24 cellular contexts compared by ENCODE assay signal in genomic region chr1:9038338-9038650, GRCh38. TPM values are rescaled to one million over a fixed set of nuclear protein-coding genes. Genes with fewer than 3 reads are reported as not detected.
A peak's percentile ranks its signal among the peaks of the same experiment; 100 is the strongest.
DNase-seq lines count a peak whose midpoint lies in the region; ATAC-seq, FAIRE-seq and TF ChIP-seq lines count a peak whose summit lies in the region.
"Had no signal": no experiment of that assay in that cellular context is flagged by ENCODE, and none has a peak within 500 bp of the region (broad histone marks: within the 10 kb centered on the region; RNA-seq: fewer than 3 reads in every experiment).

No MANE protein-coding gene starts in this region.

- no peak for TF ChIP-seq EP300 in K562 (IDR thresholded peaks at IDR 0.05; ENCODE audit: low read length)

- H2BK20ac ChIP-seq in IMR-90 (ENCODE audit: low read depth, low read length), result no peak overlapping the region

- no peaks in the 10 kb centered on the region for H3K79me2 ChIP-seq in K562 (ENCODE audit: control insufficient read depth, insufficient read depth, low read length)

- no peaks in the 10 kb centered on the region for H3K27me3 Mint-ChIP-seq in MCF 10A (ENCODE audit: insufficient read depth, unreplicated experiment)
- peaks cover 2% of the 10 kb centered on the region for H3K27me3 Mint-ChIP-seq in CD8-positive, alpha-beta T cell (ENCODE audit: low read depth)

- H2AFZ ChIP-seq in IMR-90 (replicated peaks; ENCODE audit: low read length, poor library complexity) (peak overlapping the region; percentile 43), K562 (ENCODE audit: low read depth, low read length) (no peak overlapping the region), neuronal stem cell (ENCODE audit: low read length) (no peak overlapping the region)
- H2AFZ ChIP-seq: GM23248 had no signal

- peaks cover 23% of the 10 kb centered on the region for H3K9me3 Mint-ChIP-seq in MCF 10A (ENCODE audit: unreplicated experiment)
- H3K9me3 Mint-ChIP-seq in CD8-positive, alpha-beta T cell, result peaks cover 11% of the 10 kb centered on the region

- peak; percentile 44 for DNase-seq in MCF 10A (ENCODE audit: unreplicated experiment)
- DNase-seq in breast epithelium (ENCODE audit: low spot score in 2 of 2), result no peak
- no peak for DNase-seq in IMR-90
- DNase-seq in K562 (ENCODE audit: extremely low read depth in 1 of 4, low spot score in 3 of 4), result no peak
- no peak for DNase-seq in neuronal stem cell (ENCODE audit: low spot score)
- DNase-seq in CD8-positive, alpha-beta T cell, result no peak
- DNase-seq in DMS53 (lab: John Stamatoyannopoulos, UW), result no peak
- DNase-seq: BE2C, GM23248, H9, NCI-H1048, NCI-H1417, NCI-H1694, NCI-H2081, NCI-H2227 treated with DMSO at 0.1 percent for 48 hours, NCI-H526 treated with DMSO at 0.1 percent for 48 hours had no signal

- TF ChIP-seq POLR2A in breast epithelium (IDR thresholded peaks at IDR 0.05), result no peak
- no peak for TF ChIP-seq POLR2A in IMR-90 (IDR thresholded peaks at IDR 0.05; ENCODE audit: low read depth, low read length)
- TF ChIP-seq POLR2A in K562 (conservative IDR thresholded peaks at IDR 0.05), result no peak

- H2BK120ac ChIP-seq in IMR-90 (ENCODE audit: low read depth, low read length) (no peak overlapping the region), neuronal stem cell (ENCODE audit: low read depth, low read length) (no peak overlapping the region)

- H3K18ac ChIP-seq in IMR-90 (ENCODE audit: low read depth, low read length) (no peak overlapping the region), neuronal stem cell (ENCODE audit: low read length) (peak overlapping the region; percentile 64)

- H4K20me1 ChIP-seq in IMR-90 (ENCODE audit: insufficient read depth, low read length) (no peaks in the 10 kb centered on the region), K562 (replicated peaks; ENCODE audit: control insufficient read depth, insufficient read depth, low read length) (peaks cover 10% of the 10 kb centered on the region)

- H3K36me3 Mint-ChIP-seq in MCF 10A (ENCODE audit: insufficient read depth, unreplicated experiment), result peaks cover 4% of the 10 kb centered on the region
- H3K36me3 Mint-ChIP-seq in CD8-positive, alpha-beta T cell, result peaks cover 2% of the 10 kb centered on the region

- BruUV-seq in MCF 10A (replicated peaks; lab: Mats Ljungman, UMichigan) (no TSS peak), IMR-90 (replicated peaks; lab: Mats Ljungman, UMichigan) (no TSS peak), K562 (replicated peaks; lab: Mats Ljungman, UMichigan) (no TSS peak)

- H2BK15ac ChIP-seq in IMR-90 (ENCODE audit: low read depth, low read length) (no peak overlapping the region), neuronal stem cell (ENCODE audit: low read length) (peak overlapping the region; percentile 91)

- dilution Hi-C loops in IMR-90 (cut with HindIII; ENCODE audit: low sequenced_read_pairs, unreplicated experiment), result no loop called here

- no peak for FAIRE-seq in K562 (lab: Jason Lieb, UNC)
- FAIRE-seq: D721Med, G401.6, HTR-8/SVneo had no signal

- H3K4me1 ChIP-seq in breast epithelium (no peaks in the 10 kb centered on the region), IMR-90 (ENCODE audit: control insufficient read depth, insufficient read depth, low read length) (no peaks in the 10 kb centered on the region), K562 (replicated peaks in 1 of 2; ENCODE audit: control insufficient read depth in 2 of 2, insufficient read depth in 2 of 2, low read length in 2 of 2) (peaks cover 0 to 17% of the 10 kb centered on the region in 2 experiments; a peak in 2 of 5 replicates), neuronal stem cell (ENCODE audit: control insufficient read depth in 2 of 2, insufficient read depth in 1 of 2, low read depth in 1 of 2, low read length in 2 of 2) (no peaks in the 10 kb centered on the region)
- H3K4me1 ChIP-seq in CD8-positive, alpha-beta T cell (ENCODE audit: insufficient read depth, low read length), result no peaks in the 10 kb centered on the region
- H3K4me1 ChIP-seq: BE2C had no signal

- H3K4ac ChIP-seq in IMR-90 (ENCODE audit: low read depth, low read length), result no peak overlapping the region
- no peak overlapping the region for H3K4ac ChIP-seq in neuronal stem cell (ENCODE audit: low read length)

- H3K36me3 ChIP-seq in breast epithelium (no peaks in the 10 kb centered on the region), IMR-90 (ENCODE audit: control insufficient read depth, insufficient read depth, low read length) (no peaks in the 10 kb centered on the region), K562 (ENCODE audit: control insufficient read depth, insufficient read depth, low read length) (no peaks in the 10 kb centered on the region), neuronal stem cell (replicated peaks in 1 of 2; ENCODE audit: control insufficient read depth in 2 of 2, insufficient read depth in 2 of 2, low read length in 2 of 2) (no peaks in the 10 kb centered on the region)
- H3K36me3 ChIP-seq in CD8-positive, alpha-beta T cell (ENCODE audit: insufficient read depth, low read length), result no peaks in the 10 kb centered on the region
- H3K36me3 ChIP-seq: BE2C had no signal

- no peak overlapping the region for H2BK5ac ChIP-seq in IMR-90 (ENCODE audit: low read depth, low read length, poor library complexity, severe bottlenecking)
- H2BK5ac ChIP-seq in neuronal stem cell (ENCODE audit: low read length), result peak overlapping the region; percentile 66

- POLR2A ChIA-PET in MCF 10A (lab: Yijun Ruan, JAX) (interaction anchor here (0.6 to 1.2 kb wide), 4 partner anchors 41 to 262 kb away, joined by 3 to 8 read pairs (median 3); no protein-coding TSS in a partner anchor), IMR-90 (lab: Charles Lee; ENCODE audit: unreplicated experiment) (interaction anchor here (0.5 kb wide), 1 partner anchor 32 kb away, joined by 12 read pairs; no protein-coding TSS in a partner anchor), K562 (lab: Yijun Ruan, JAX) (interaction anchor here (0.6 to 0.9 kb wide), 3 partner anchors 10 to 369 kb away, joined by 3 to 4 read pairs (median 3); no protein-coding TSS in a partner anchor)
- POLR2A ChIA-PET in CD8-positive, alpha-beta T cell (lab: Charles Lee), result no interaction called here

- peaks cover 16% of the 10 kb centered on the region for H3K4me1 Mint-ChIP-seq in MCF 10A (ENCODE audit: insufficient read depth, unreplicated experiment)
- H3K4me1 Mint-ChIP-seq in CD8-positive, alpha-beta T cell (ENCODE audit: low read depth), result no peaks in the 10 kb centered on the region

- no peak overlapping the region for H2BK12ac ChIP-seq in neuronal stem cell (ENCODE audit: low read length)

- H4K8ac ChIP-seq in IMR-90 (ENCODE audit: low read depth in 2 of 2, low read length in 2 of 2) (no peak overlapping the region), neuronal stem cell (ENCODE audit: low read depth, low read length) (no peak overlapping the region)

- no peak for ATAC-seq in IMR-90 (ENCODE audit: low read depth)
- ATAC-seq in K562, result no peak
- no peak for ATAC-seq in CD8-positive, alpha-beta T cell
- ATAC-seq in GM19455 (IDR thresholded peaks at IDR 0.05; ENCODE audit: unreplicated experiment), result no peak
- ATAC-seq: Panc1 had no signal

- CTCF ChIA-PET in MCF 10A (lab: Yijun Ruan, JAX), result interaction anchor here (0.6 to 1.1 kb wide), 3 partner anchors 63 to 121 kb away, joined by 3 read pairs; no protein-coding TSS in a partner anchor
- CTCF ChIA-PET in IMR-90 (lab: Yijun Ruan, JAX), result no interaction called here
- CTCF ChIA-PET in K562 (lab: Yijun Ruan, JAX; ENCODE audit: low intra/inter-chr PET ratio), result no interaction called here
- CTCF ChIA-PET in CD8-positive, alpha-beta T cell (lab: Charles Lee), result interaction anchor here (1.5 kb wide), 1 partner anchor 33 kb away, joined by 3 read pairs; no protein-coding TSS in a partner anchor

- H3K23ac ChIP-seq in IMR-90 (ENCODE audit: low read depth, low read length), result no peak overlapping the region
- H3K23ac ChIP-seq in neuronal stem cell (ENCODE audit: low read depth, low read length, poor library complexity), result peak overlapping the region; percentile 95

- WGBS in IMR-90 (ENCODE audit: extremely low coverage in 2 of 2, insufficient read length in 1 of 2), 2 experiments, result 56% methylated on average over 4 of the region's 8 CpGs; no CpG with 5 or more reads in 1 of the 2 experiments
- WGBS in K562 (ENCODE audit: insufficient coverage, low coverage, missing lambda C conversion rate), result 1% methylated on average over 8 of the region's 8 CpGs
- no CpG with 5 or more reads among the region's 8 CpGs for WGBS in neuronal stem cell (ENCODE audit: extremely low coverage in 2 of 2, insufficient read length in 2 of 2, insufficient replicate concordance in 1 of 2), 2 donors

- no peak overlapping the region for H3K4me3 ChIP-seq in breast epithelium
- H3K4me3 ChIP-seq in IMR-90 (ENCODE audit: insufficient read depth, low read depth, low read length), result no peak overlapping the region
- H3K4me3 ChIP-seq in K562, result no peak overlapping the region
- no peak overlapping the region for H3K4me3 ChIP-seq in neuronal stem cell (ENCODE audit: low read length in 2 of 2)
- H3K4me3 ChIP-seq in CD8-positive, alpha-beta T cell (ENCODE audit: low read depth, low read length), result no peak overlapping the region
- H3K4me3 ChIP-seq: GM23248 had no signal

- TF ChIP-seq CTCF in MCF 10A (IDR thresholded peaks at IDR 0.05; ENCODE audit: unreplicated experiment) (no peak), breast epithelium (IDR thresholded peaks at IDR 0.05) (no peak), IMR-90 (conservative IDR thresholded peaks at IDR 0.05; ENCODE audit: low read depth, low read length) (no peak), K562 (IDR thresholded peaks at IDR 0.05 in 2 of 3, conservative IDR thresholded peaks at IDR 0.05 in 1 of 3; ENCODE audit: insufficient read depth in 2 of 3, low read depth in 1 of 3, low read length in 3 of 3) (no peak)
- no peak for TF ChIP-seq CTCF in CD8-positive, alpha-beta T cell (IDR thresholded peaks at IDR 0.05)

- H4K91ac ChIP-seq in IMR-90 (ENCODE audit: insufficient read depth, low read depth, low read length), result no peak overlapping the region
- peak overlapping the region; percentile 3 for H4K91ac ChIP-seq in neuronal stem cell (ENCODE audit: low read depth, low read length, poor library complexity)

- H2AK5ac ChIP-seq in IMR-90 (ENCODE audit: low read depth, low read length) (no peak overlapping the region), neuronal stem cell (ENCODE audit: low read depth, low read length) (peak overlapping the region; percentile 75)

- peak overlapping the region; percentile 65 for H3K27ac Mint-ChIP-seq in MCF 10A (ENCODE audit: low read depth, unreplicated experiment)
- no peak overlapping the region for H3K27ac Mint-ChIP-seq in CD8-positive, alpha-beta T cell

- H3K27me3 ChIP-seq in breast epithelium (no peaks in the 10 kb centered on the region), IMR-90 (ENCODE audit: control insufficient read depth, insufficient read depth, low read length) (peaks cover 48% of the 10 kb centered on the region), K562 (ENCODE audit: control insufficient read depth in 2 of 2, insufficient read depth in 2 of 2, low read length in 2 of 2) (peaks cover 42 to 61% of the 10 kb centered on the region in 2 experiments), neuronal stem cell (ENCODE audit: control insufficient read depth in 3 of 3, insufficient read depth in 3 of 3, low read depth in 1 of 3, low read length in 3 of 3) (peaks cover 0 to 6% (median 2%) of the 10 kb centered on the region in 3 experiments)
- H3K27me3 ChIP-seq in CD8-positive, alpha-beta T cell (ENCODE audit: insufficient read depth, low read length), result no peaks in the 10 kb centered on the region
- H3K27me3 ChIP-seq: BE2C had no signal

- intact Hi-C loops in MCF 10A (cut with micrococcal nuclease) (no loop called here), breast epithelium (cut with DNase I; ENCODE audit: low total_unique reads) (no loop called here), IMR-90 (cut with micrococcal nuclease) (no loop called here), K562 (cut with micrococcal nuclease) (no loop called here)
- intact Hi-C loops in CD8-positive, alpha-beta T cell (cut with DNase I, micrococcal nuclease), result no loop called here

- no peak overlapping the region for H3K4me3 Mint-ChIP-seq in MCF 10A (ENCODE audit: unreplicated experiment)
- H3K4me3 Mint-ChIP-seq in CD8-positive, alpha-beta T cell, result no peak overlapping the region
- H3K4me3 Mint-ChIP-seq: H9 had no signal

- TF ChIP-seq RAD21 in IMR-90 (IDR thresholded peaks at IDR 0.05; ENCODE audit: low read length) (no peak), K562 (CRISPR knock-in tag; conservative IDR thresholded peaks at IDR 0.05 in 1 of 2, IDR thresholded peaks at IDR 0.05 in 1 of 2) (no peak)

- in situ Hi-C loops in IMR-90 (cut with MboI; ENCODE audit: low sequenced_read_pairs) (no loop called here), K562 (cut with MboI) (no loop called here)

- H3K9me3 ChIP-seq in breast epithelium (peaks cover 8 to 10% of the 10 kb centered on the region in 2 donors), IMR-90 (ENCODE audit: control insufficient read depth, insufficient read depth, low read length) (peaks cover 13% of the 10 kb centered on the region), K562 (replicated peaks; ENCODE audit: control insufficient read depth, insufficient read depth, low read depth, low read length) (0 out of 2 replicates have a peak, but pooled peaks cover 2% of the 10 kb centered on the region), neuronal stem cell (replicated peaks in 1 of 2; ENCODE audit: control insufficient read depth in 2 of 2, insufficient read depth in 1 of 2, low read depth in 1 of 2, low read length in 2 of 2) (peaks cover 3 to 4% of the 10 kb centered on the region in 2 donors)
- no peaks in the 10 kb centered on the region for H3K9me3 ChIP-seq in CD8-positive, alpha-beta T cell (ENCODE audit: low read length)
- H3K9me3 ChIP-seq: BE2C had no signal

- H3K56ac ChIP-seq in IMR-90 (ENCODE audit: extremely low read depth, insufficient read depth, low read length), result no peak overlapping the region

- H3K4me2 ChIP-seq in IMR-90 (ENCODE audit: low read depth, low read length) (no peak overlapping the region), K562 (ENCODE audit: insufficient read depth, low read length) (no peak overlapping the region), neuronal stem cell (ENCODE audit: insufficient read depth, low read length, poor library complexity, severe bottlenecking) (no peak overlapping the region)
- H3K4me2 ChIP-seq: KMS-11 had no signal

- H4K5ac ChIP-seq in IMR-90 (ENCODE audit: low read depth, low read length), result no peak overlapping the region

- H3K9me1 ChIP-seq in IMR-90 (ENCODE audit: insufficient read depth, low read length) (no peaks in the 10 kb centered on the region), K562 (ENCODE audit: control insufficient read depth, insufficient read depth, low read length) (no peaks in the 10 kb centered on the region)

- no peak overlapping the region for H2AK9ac ChIP-seq in IMR-90 (replicated peaks; ENCODE audit: low read depth, low read length, poor library complexity)

- no peak overlapping the region for H3K27ac ChIP-seq in breast epithelium
- no peak overlapping the region for H3K27ac ChIP-seq in IMR-90 (ENCODE audit: insufficient read depth, low read length)
- no peak overlapping the region for H3K27ac ChIP-seq in K562 (ENCODE audit: extremely low read depth, low read depth, low read length)
- no peak overlapping the region for H3K27ac ChIP-seq in neuronal stem cell (replicated peaks; ENCODE audit: low read length)
- H3K27ac ChIP-seq in CD8-positive, alpha-beta T cell (ENCODE audit: low read depth, low read length), result no peak overlapping the region
- H3K27ac ChIP-seq: 22Rv1, GM23248, KMS-11 had no signal

- H3K9ac ChIP-seq in IMR-90 (ENCODE audit: low read depth, low read length), result no peak overlapping the region
- no peak overlapping the region for H3K9ac ChIP-seq in K562 (ENCODE audit: insufficient read depth in 1 of 2, low read depth in 2 of 2, low read length in 2 of 2)
- H3K9ac ChIP-seq in neuronal stem cell (ENCODE audit: low read depth, low read length, poor library complexity), result no peak overlapping the region
- H3K9ac ChIP-seq: GM23248, KMS-11 had no signal

- no peaks in the 10 kb centered on the region for H3K79me1 ChIP-seq in IMR-90 (ENCODE audit: low read depth in 1 of 2, low read length in 2 of 2)
- no peaks in the 10 kb centered on the region for H3K79me1 ChIP-seq in neuronal stem cell (ENCODE audit: low read depth, low read length)

- H3K14ac ChIP-seq in IMR-90 (replicated peaks; ENCODE audit: low read depth, low read length), result no peak overlapping the region
- H3K14ac ChIP-seq in neuronal stem cell (ENCODE audit: low read length), result peak overlapping the region; percentile 82

RNA-seq across cellular contexts. Expression of gene SLC2A7, which starts 12.1 kb away (rescaled TPM):
- total RNA-seq in MCF 10A (2022) (not detected in 2 replicates), breast epithelium (not detected), IMR-90 (2012; rRNA removed) (not detected in 2 replicates), K562 (2014; rRNA removed) (not detected in 2 replicates), K562 (2014; rRNA removed; fragmentation: Illumina TruSeq; extraction: Trizol) (not detected in 2 replicates), K562 (2015; rRNA removed; fragmentation: Illumina TruSeq; extraction: Trizol) (not detected in 2 replicates), K562 (2021) (not detected in 2 replicates)
- polyA plus RNA-seq in IMR-90 (2012; rRNA removed) (not detected in 2 replicates), K562 (2011; rRNA removed) (not detected in 2 replicates), K562 (2014; fragmentation: Illumina TruSeq; extraction: Trizol) (not detected in 2 replicates), K562 (2014; fragmentation: Nextera tagmentation; extraction: Ambion mirVana) (not detected), K562 (2014; rRNA removed) (not detected in 2 replicates)
- polyA plus RNA-seq in IMR-90 (2012; cell fraction: cytosol; rRNA removed), result not detected in 2 replicates
- polyA plus RNA-seq in IMR-90 (2012; cell fraction: nucleus; rRNA removed; ENCODE audit: low replicate concordance), result not detected in 2 replicates
- not detected in 2 replicates for total RNA-seq in K562 (2011; cell fraction: chromatin; rRNA removed; ENCODE audit: low replicate concordance)
- total RNA-seq in K562 (2011; cell fraction: nucleolus; rRNA removed), result not detected in 2 replicates
- not detected in 2 replicates for total RNA-seq in K562 (2011; cell fraction: nucleoplasm; rRNA removed)
- not detected in 2 replicates for polyA plus RNA-seq in K562 (2011; cell fraction: cytosol; rRNA removed)
- not detected in 2 replicates for polyA plus RNA-seq in K562 (2011; cell fraction: nucleus; rRNA removed)
- polyA plus RNA-seq in K562 (2012), result not detected in 2 replicates
- polyA minus RNA-seq in K562 (2011; rRNA and poly(A)+ RNA removed), result not detected in 2 replicates
- polyA minus RNA-seq in K562 (2011; cell fraction: cytosol; rRNA and poly(A)+ RNA removed), result not detected in 2 replicates
- polyA minus RNA-seq in K562 (2011; cell fraction: nucleus; rRNA and poly(A)+ RNA removed), result not detected in 2 replicates
- not detected for polyA plus RNA-seq in neuronal stem cell (2013, experiment 1 of 2)
- not detected for polyA plus RNA-seq in neuronal stem cell (2013, experiment 2 of 2)
- total RNA-seq in CD8-positive, alpha-beta T cell, result not detected
- total RNA-seq: GM23248, H9, NCI-H460 had no signal
- polyA plus RNA-seq: GM23248 had no signal

RNA-seq across cellular contexts. Expression of gene SLC2A5, which starts 31.1 kb away (rescaled TPM):
- total RNA-seq in MCF 10A (2022) (0.39 and 0.61 TPM in 2 replicates), breast epithelium (1 to 10 TPM; 2.3 to 2.8 (median 2.7) TPM), IMR-90 (2012; rRNA removed) (0.18 TPM in 1 of 2 replicates, not detected in the other), K562 (2014; rRNA removed) (not detected in 2 replicates), K562 (2014; rRNA removed; fragmentation: Illumina TruSeq; extraction: Trizol) (not detected in 2 replicates), K562 (2015; rRNA removed; fragmentation: Illumina TruSeq; extraction: Trizol) (not detected in 2 replicates), K562 (2021) (0.04 TPM in 1 of 2 replicates, not detected in the other)
- polyA plus RNA-seq in IMR-90 (2012; rRNA removed) (0.03 TPM in 1 of 2 replicates, not detected in the other), K562 (2011; rRNA removed) (0.08 TPM in 1 of 2 replicates, not detected in the other), K562 (2014; fragmentation: Illumina TruSeq; extraction: Trizol) (not detected in 2 replicates), K562 (2014; fragmentation: Nextera tagmentation; extraction: Ambion mirVana) (not detected), K562 (2014; rRNA removed) (not detected in 2 replicates)
- polyA plus RNA-seq in IMR-90 (2012; cell fraction: cytosol; rRNA removed), result 0.05 TPM in 1 of 2 replicates, not detected in the other
- polyA plus RNA-seq in IMR-90 (2012; cell fraction: nucleus; rRNA removed; ENCODE audit: low replicate concordance), result 0.34 and 0.55 TPM in 2 replicates
- not detected in 2 replicates for total RNA-seq in K562 (2011; cell fraction: chromatin; rRNA removed; ENCODE audit: low replicate concordance)
- total RNA-seq in K562 (2011; cell fraction: nucleolus; rRNA removed), result not detected in 2 replicates
- not detected in 2 replicates for total RNA-seq in K562 (2011; cell fraction: nucleoplasm; rRNA removed)
- polyA plus RNA-seq in K562 (2011; cell fraction: cytosol; rRNA removed), result 0.04 TPM in 1 of 2 replicates, not detected in the other
- polyA plus RNA-seq in K562 (2011; cell fraction: nucleus; rRNA removed), result 0.54 TPM in 1 of 2 replicates, not detected in the other
- polyA plus RNA-seq in K562 (2012), result 0.03 and 0.06 TPM in 2 replicates
- polyA minus RNA-seq in K562 (2011; rRNA and poly(A)+ RNA removed), result not detected in 2 replicates
- not detected in 2 replicates for polyA minus RNA-seq in K562 (2011; cell fraction: cytosol; rRNA and poly(A)+ RNA removed)
- not detected in 2 replicates for polyA minus RNA-seq in K562 (2011; cell fraction: nucleus; rRNA and poly(A)+ RNA removed)
- polyA plus RNA-seq in neuronal stem cell (2013, experiment 1 of 2), result not detected
- not detected for polyA plus RNA-seq in neuronal stem cell (2013, experiment 2 of 2)
- not detected for total RNA-seq in CD8-positive, alpha-beta T cell
- total RNA-seq: H9, NCI-H460 had no signal

Comparison
In these comparisons a context has a peak if more than half of its experiments do, and no peak if none do; other contexts are left out.
1. CTCF ChIA-PET loops: an anchor here in MCF 10A (0.6 to 1.1 kb wide) and CD8-positive, alpha-beta T cell (1.5 kb wide); none called in IMR-90 and K562.